In the genomic region with DNA sequence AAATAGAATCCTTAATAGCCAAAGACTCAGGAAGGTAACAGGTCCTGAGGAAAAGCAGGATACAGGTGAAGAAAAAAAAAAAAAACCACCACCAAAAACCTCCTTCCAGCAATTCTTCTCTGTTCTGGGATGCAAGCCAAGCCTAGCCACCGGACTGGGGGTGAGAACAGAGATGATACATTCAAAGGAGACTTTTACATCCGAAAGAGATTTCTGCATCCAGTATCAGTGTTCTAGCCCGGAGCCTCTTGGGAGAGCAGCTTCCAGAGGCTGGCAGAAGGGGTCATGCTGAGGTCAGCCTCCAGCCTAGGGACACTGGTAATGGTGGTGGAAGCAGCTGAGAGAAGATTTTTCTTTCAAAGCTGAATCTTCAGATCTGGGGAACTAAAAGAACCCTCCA, we compare ENCODE assay signal across 13 cellular contexts.
DNase-seq lines count a peak whose midpoint lies in the region; ATAC-seq and TF ChIP-seq lines count a peak whose summit lies in the region.
"Had no signal": no experiment of that assay in that cellular context is flagged by ENCODE, and none has a peak within 500 bp of the region (broad histone marks: within the 10 kb centered on the region; RNA-seq: fewer than 3 reads in every experiment).

No MANE protein-coding gene starts in this region.

- H3K27ac ChIP-seq in breast epithelium (no peak overlapping the region), testis (no peak overlapping the region)

- no peaks in the 10 kb centered on the region for H3K27me3 Mint-ChIP-seq in MCF 10A (ENCODE audit: insufficient read depth, unreplicated experiment)

- CTCF ChIA-PET in MCF 10A (lab: Yijun Ruan, JAX): interaction anchor here (0.7 to 1.6 kb wide), 4 partner anchors 8 to 162 kb away, joined by 4 to 7 read pairs (median 4); no protein-coding TSS in a partner anchor

- TF ChIP-seq CTCF in MCF 10A (IDR thresholded peaks at IDR 0.05; ENCODE audit: unreplicated experiment) (no peak), breast epithelium (IDR thresholded peaks at IDR 0.05) (no peak), foreskin fibroblast (IDR thresholded peaks at IDR 0.05; ENCODE audit: low read depth, low read length) (no peak), testis (IDR thresholded peaks at IDR 0.05) (no peak)

- intact Hi-C loops in MCF 10A (cut with micrococcal nuclease) (no loop called here), breast epithelium (cut with DNase I; ENCODE audit: low total_unique reads) (no loop called here), testis (cut with DNase I; ENCODE audit: low total_unique reads) (no loop called here)

- H3K4me1 ChIP-seq in breast epithelium (peaks cover 0 to 29% of the 10 kb centered on the region in 2 donors), testis (peaks cover 7% of the 10 kb centered on the region)

- H3K9me3 ChIP-seq in breast epithelium (no peaks in the 10 kb centered on the region), testis (no peaks in the 10 kb centered on the region)

- H3K36me3 ChIP-seq in breast epithelium: no peaks in the 10 kb centered on the region
- H3K36me3 ChIP-seq in testis (ENCODE audit: low read depth, missing control alignments): no peaks in the 10 kb centered on the region

- no peak overlapping the region for H3K4me3 Mint-ChIP-seq in MCF 10A (ENCODE audit: unreplicated experiment)

- ATAC-seq in HG02610 (IDR thresholded peaks at IDR 0.05; ENCODE audit: unreplicated experiment) (no peak), HG02642 (IDR thresholded peaks at IDR 0.05; ENCODE audit: poor library complexity, unreplicated experiment) (no peak), HG03457 (IDR thresholded peaks at IDR 0.05; ENCODE audit: unreplicated experiment) (no peak)

- H3K36me3 Mint-ChIP-seq in MCF 10A (ENCODE audit: insufficient read depth, unreplicated experiment): no peaks in the 10 kb centered on the region

- TF ChIP-seq POLR2A in breast epithelium (IDR thresholded peaks at IDR 0.05) (no peak), testis (IDR thresholded peaks at IDR 0.05) (no peak)

- H3K4me1 Mint-ChIP-seq in MCF 10A (ENCODE audit: insufficient read depth, unreplicated experiment): peaks cover 15% of the 10 kb centered on the region

- POLR2A ChIA-PET in MCF 10A (lab: Yijun Ruan, JAX): interaction anchor here (0.9 to 1.1 kb wide), 2 partner anchors 12 to 35 kb away, joined by 3 to 4 read pairs; no protein-coding TSS in a partner anchor

- DNase-seq in MCF 10A (ENCODE audit: unreplicated experiment) (peak; percentile 72), breast epithelium (ENCODE audit: low spot score in 2 of 2) (no peak), amniotic epithelial cell (ENCODE audit: low read depth) (peak; percentile 68), foreskin fibroblast (peak; percentile 51 to 81), testis (peak; percentile 89)
- DNase-seq: activated gamma-delta T cell; Calu3; central memory CD4-positive, alpha-beta T cell; mesenchymal stem cell had no signal

- H3K27ac Mint-ChIP-seq in MCF 10A (ENCODE audit: low read depth, unreplicated experiment): no peak overlapping the region

- no TSS peak for BruUV-seq in MCF 10A (replicated peaks; lab: Mats Ljungman, UMichigan)

- H3K9me3 Mint-ChIP-seq in MCF 10A (ENCODE audit: unreplicated experiment): no peaks in the 10 kb centered on the region

- 45 to 47% methylated on average over 3 of the region's 3 CpGs for WGBS in testis, 2 donors

- H3K27me3 ChIP-seq in breast epithelium: no peaks in the 10 kb centered on the region
- no peaks in the 10 kb centered on the region for H3K27me3 ChIP-seq in testis

- H3K4me3 ChIP-seq in breast epithelium (no peak overlapping the region), foreskin fibroblast (ENCODE audit: low read depth in 1 of 2, low read length in 2 of 2) (no peak overlapping the region), testis (no peak overlapping the region)
- H3K4me3 ChIP-seq: smooth muscle cell had no signal

Comparison
In these comparisons a context has a peak if more than half of its experiments do, and no peak if none do; other contexts are left out.
1. DNase-seq: peak in MCF 10A (single experiment), amniotic epithelial cell (single experiment), foreskin fibroblast (2 of 2) and testis (single experiment); none in breast epithelium (0 of 2).